22 cellular contexts compared by ENCODE assay signal in genomic region chr17:79980246-79981043, GRCh38. TPM values are rescaled to one million over a fixed set of nuclear protein-coding genes. Genes with fewer than 3 reads are reported as not detected.
DNase-seq lines count a peak whose midpoint lies in the region; ATAC-seq and TF ChIP-seq lines count a peak whose summit lies in the region.
"Had no signal": no experiment of that assay in that cellular context is flagged by ENCODE, and none has a peak within 500 bp of the region (broad histone marks: within the 10 kb centered on the region; RNA-seq: fewer than 3 reads in every experiment).

No MANE protein-coding gene starts in this region.

- peak overlapping the region; percentile 35 for H2BK12ac ChIP-seq in neuronal stem cell (ENCODE audit: low read length)

- no peak for ATAC-seq in GM19328 (IDR thresholded peaks at IDR 0.05; ENCODE audit: unreplicated experiment)
- ATAC-seq in GM18909 (IDR thresholded peaks at IDR 0.05; ENCODE audit: poor library complexity, unreplicated experiment) = no peak

- peaks cover 30% of the 10 kb centered on the region for H4K20me1 ChIP-seq in BLaER1

- peaks cover 9% of the 10 kb centered on the region for H3K4me1 Mint-ChIP-seq in endodermal cell
- H3K4me1 Mint-ChIP-seq: activated B cell treated with CpG ODN at 0.5 μM for 24 hours, memory B cell, naive B cell had no signal

- no peak overlapping the region for H3K4ac ChIP-seq in neuronal stem cell (ENCODE audit: low read length)

- H3K27ac ChIP-seq in BLaER1 = no peak overlapping the region
- 0 out of 2 replicates have a peak overlapping the region, but pooled peaks have one; percentile 12 for H3K27ac ChIP-seq in HEK293 (ENCODE audit: extremely low read depth, low read depth, low read length)
- H3K27ac ChIP-seq in endodermal cell (ENCODE audit: low read depth, low read length) = no peak overlapping the region
- H3K27ac ChIP-seq in neuronal stem cell (replicated peaks; ENCODE audit: low read length) = no peak overlapping the region

- CTCF ChIA-PET in HEK293 (lab: Yijun Ruan, JAX) = interaction anchor here (0.8 to 1.4 kb wide), 3 partner anchors 9 to 10 kb away, joined by 3 to 4 read pairs (median 3); no protein-coding TSS in a partner anchor

- H3K27me3 ChIP-seq in BLaER1 (no peaks in the 10 kb centered on the region), endodermal cell (ENCODE audit: control insufficient read depth, insufficient read depth, low read length, poor library complexity, severe bottlenecking) (no peaks in the 10 kb centered on the region), neuronal stem cell (ENCODE audit: control insufficient read depth in 3 of 3, insufficient read depth in 3 of 3, low read depth in 1 of 3, low read length in 3 of 3) (no peaks in the 10 kb centered on the region)

- peak overlapping the region; percentile 85 for H2AK5ac ChIP-seq in neuronal stem cell (ENCODE audit: low read depth, low read length)

- H4K8ac ChIP-seq in neuronal stem cell (ENCODE audit: low read depth, low read length) = no peak overlapping the region

- H4K91ac ChIP-seq in neuronal stem cell (ENCODE audit: low read depth, low read length, poor library complexity) = peak overlapping the region; percentile 74

- H2BK120ac ChIP-seq in neuronal stem cell (ENCODE audit: low read depth, low read length) = no peak overlapping the region

- peak overlapping the region; percentile 32 for H3K14ac ChIP-seq in neuronal stem cell (ENCODE audit: low read length)

- H3K4me2 ChIP-seq in BLaER1 = peak overlapping the region; percentile 70
- no peak overlapping the region for H3K4me2 ChIP-seq in neuronal stem cell (ENCODE audit: insufficient read depth, low read length, poor library complexity, severe bottlenecking)

- POLR2A ChIA-PET in HEK293 (lab: Yijun Ruan, JAX) = no interaction called here

- H3K27me3 Mint-ChIP-seq in endodermal cell (ENCODE audit: insufficient read depth) = no peaks in the 10 kb centered on the region
- H3K27me3 Mint-ChIP-seq: activated CD4-positive, alpha-beta memory T cell treated with anti-CD3 and anti-CD28 coated beads for 36 hours; naive B cell had no signal

- H3K18ac ChIP-seq in neuronal stem cell (ENCODE audit: low read length) = peak overlapping the region; percentile 55

- WGBS in endodermal cell (ENCODE audit: insufficient coverage in 1 of 2, insufficient read length in 1 of 2), 2 experiments = 92 to 99% methylated on average over 14 to 23 of the region's 23 CpGs
- no CpG with 5 or more reads among the region's 23 CpGs for WGBS in neuronal stem cell (ENCODE audit: extremely low coverage in 2 of 2, insufficient read length in 2 of 2, insufficient replicate concordance in 1 of 2), 2 donors

- H3K23ac ChIP-seq in neuronal stem cell (ENCODE audit: low read depth, low read length, poor library complexity) = no peak overlapping the region

- H3K4me3 ChIP-seq in BLaER1 = no peak overlapping the region
- no peak overlapping the region for H3K4me3 ChIP-seq in HEK293 (ENCODE audit: low read depth, low read length)
- H3K4me3 ChIP-seq in endodermal cell (ENCODE audit: low read length) = no peak overlapping the region
- H3K4me3 ChIP-seq in neuronal stem cell (ENCODE audit: low read length in 2 of 2) = no peak overlapping the region

- H3K36me3 Mint-ChIP-seq in endodermal cell (ENCODE audit: low read depth) = peaks cover 9% of the 10 kb centered on the region
- H3K36me3 Mint-ChIP-seq: activated CD4-positive, alpha-beta memory T cell treated with anti-CD3 and anti-CD28 coated beads for 36 hours; naive B cell had no signal

- H3K9me3 ChIP-seq in BLaER1 (no peaks in the 10 kb centered on the region), HEK293 (ENCODE audit: control insufficient read depth, insufficient read depth, low read depth, low read length) (no peaks in the 10 kb centered on the region), endodermal cell (ENCODE audit: control insufficient read depth, low read length) (no peaks in the 10 kb centered on the region), neuronal stem cell (replicated peaks in 1 of 2; ENCODE audit: control insufficient read depth in 2 of 2, insufficient read depth in 1 of 2, low read depth in 1 of 2, low read length in 2 of 2) (no peaks in the 10 kb centered on the region)

- H3K27ac Mint-ChIP-seq in endodermal cell = no peak overlapping the region
- H3K27ac Mint-ChIP-seq: activated B cell treated with CpG ODN at 0.5 μM for 24 hours; activated CD4-positive, alpha-beta memory T cell treated with anti-CD3 and anti-CD28 coated beads for 36 hours; dendritic cell treated with granulocyte-macrophage colony-stimulating factor and Interleukin-4, amounts not matched to agents 40 ng/mL and 50 ng/mL, for 4 days; memory B cell had no signal

- H2BK15ac ChIP-seq in neuronal stem cell (ENCODE audit: low read length) = no peak overlapping the region

- no peak overlapping the region for H2AFZ ChIP-seq in neuronal stem cell (ENCODE audit: low read length)

- H3K79me1 ChIP-seq in neuronal stem cell (ENCODE audit: low read depth, low read length) = no peaks in the 10 kb centered on the region

- no peak overlapping the region for H2BK5ac ChIP-seq in neuronal stem cell (ENCODE audit: low read length)

- no peaks in the 10 kb centered on the region for H3K9me3 Mint-ChIP-seq in endodermal cell
- H3K9me3 Mint-ChIP-seq: activated B cell treated with CpG ODN at 0.5 μM for 24 hours; activated CD4-positive, alpha-beta memory T cell treated with anti-CD3 and anti-CD28 coated beads for 36 hours; dendritic cell treated with granulocyte-macrophage colony-stimulating factor and Interleukin-4, amounts not matched to agents 40 ng/mL and 50 ng/mL, for 4 days; memory B cell; naive B cell had no signal

- H3K36me3 ChIP-seq in BLaER1 (no peaks in the 10 kb centered on the region), HEK293 (ENCODE audit: control insufficient read depth in 2 of 2, insufficient read depth in 1 of 2, low read length in 2 of 2) (peaks cover 0 to 2% of the 10 kb centered on the region in 2 experiments; a peak in 1 of 3 replicates), endodermal cell (ENCODE audit: control insufficient read depth, insufficient read depth, low read length) (peaks cover 6% of the 10 kb centered on the region), neuronal stem cell (replicated peaks in 1 of 2; ENCODE audit: control insufficient read depth in 2 of 2, insufficient read depth in 2 of 2, low read length in 2 of 2) (peaks cover 1 to 51% of the 10 kb centered on the region in 2 donors)

- no peak overlapping the region for H3K4me3 Mint-ChIP-seq in endodermal cell
- H3K4me3 Mint-ChIP-seq: activated B cell treated with CpG ODN at 0.5 μM for 24 hours; activated CD4-positive, alpha-beta memory T cell treated with anti-CD3 and anti-CD28 coated beads for 36 hours; dendritic cell treated with granulocyte-macrophage colony-stimulating factor and Interleukin-4, amounts not matched to agents 40 ng/mL and 50 ng/mL, for 4 days; memory B cell had no signal

- TF ChIP-seq CTCF in HEK293 (tag by site-specific recombination; IDR thresholded peaks at IDR 0.05) (no peak), endodermal cell (conservative IDR thresholded peaks at IDR 0.05) (no peak)

- H3K9ac ChIP-seq in BLaER1 = no peak overlapping the region
- H3K9ac ChIP-seq in endodermal cell (ENCODE audit: extremely low read depth, low read length, poor library complexity, severe bottlenecking) = no peak overlapping the region
- H3K9ac ChIP-seq in neuronal stem cell (ENCODE audit: low read depth, low read length, poor library complexity) = no peak overlapping the region

- DNase-seq in endodermal cell (peak; percentile 45), neuronal stem cell (ENCODE audit: low spot score) (no peak), activated gamma-delta T cell (lab: John Stamatoyannopoulos, UW) (no peak), NCI-H1930 (lab: John Stamatoyannopoulos, UW) (no peak)
- DNase-seq: activated B cell treated with CpG ODN at 0.5 μM for 24 hours; activated CD4-positive, alpha-beta memory T cell treated with anti-CD3 and anti-CD28 coated beads for 36 hours; activated naive CD4-positive, alpha-beta T cell; amniotic stem cell; Calu3; EL; naive B cell; NCI-H1105; NCI-H2029; NCI-H748 treated with DMSO at 0.1 percent for 48 hours; stimulated activated CD4-positive, alpha-beta T cell treated with anti-CD3 and anti-CD28 coated beads, Interleukin-4, amount 100 ng/mL, for 4 hours; stimulated activated naive CD4-positive, alpha-beta T cell had no signal

- H3K4me1 ChIP-seq in BLaER1 (peaks cover 75% of the 10 kb centered on the region), HEK293 (ENCODE audit: control insufficient read depth, insufficient read depth, low read length) (no peaks in the 10 kb centered on the region), endodermal cell (ENCODE audit: control insufficient read depth, insufficient read depth, low read length) (peaks cover 3% of the 10 kb centered on the region), neuronal stem cell (ENCODE audit: control insufficient read depth in 2 of 2, insufficient read depth in 1 of 2, low read depth in 1 of 2, low read length in 2 of 2) (peaks cover 0 to 17% of the 10 kb centered on the region in 2 donors)

TF ChIP-seq in HEK293, 187 proteins besides CTCF, POLR2A, EP300 and RAD21 (continues in another document):
- TF ChIP-seq, protein P1, sequence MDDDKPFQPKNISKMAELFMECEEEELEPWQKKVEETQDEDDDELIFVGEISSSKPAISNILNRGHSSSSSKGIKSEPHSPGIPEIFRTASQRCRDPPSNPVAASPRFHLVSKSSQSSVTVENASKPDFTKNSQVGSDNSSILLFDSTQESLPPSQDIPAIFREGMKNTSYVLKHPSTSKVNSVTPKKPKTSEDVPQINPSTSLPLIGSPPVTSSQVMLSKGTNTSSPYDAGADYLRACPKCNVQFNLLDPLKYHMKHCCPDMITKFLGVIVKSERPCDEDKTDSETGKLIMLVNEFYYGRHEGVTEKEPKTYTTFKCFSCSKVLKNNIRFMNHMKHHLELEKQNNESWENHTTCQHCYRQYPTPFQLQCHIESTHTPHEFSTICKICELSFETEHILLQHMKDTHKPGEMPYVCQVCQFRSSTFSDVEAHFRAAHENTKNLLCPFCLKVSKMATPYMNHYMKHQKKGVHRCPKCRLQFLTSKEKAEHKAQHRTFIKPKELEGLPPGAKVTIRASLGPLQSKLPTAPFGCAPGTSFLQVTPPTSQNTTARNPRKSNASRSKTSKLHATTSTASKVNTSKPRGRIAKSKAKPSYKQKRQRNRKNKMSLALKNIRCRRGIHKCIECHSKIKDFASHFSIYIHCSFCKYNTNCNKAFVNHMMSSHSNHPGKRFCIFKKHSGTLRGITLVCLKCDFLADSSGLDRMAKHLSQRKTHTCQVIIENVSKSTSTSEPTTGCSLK (tag by site-specific recombination; IDR thresholded peaks at IDR 0.05) = no peak
- TF ChIP-seq ZBTB1 (tag by site-specific recombination; IDR thresholded peaks at IDR 0.05) (no peak), ZNF707 (tag by site-specific recombination; IDR thresholded peaks at IDR 0.05) (no peak), OVOL3 (tag by site-specific recombination; IDR thresholded peaks at IDR 0.05) (no peak)

RNA-seq across cellular contexts. Expression of gene TBC1D16, which starts 55.2 kb away (rescaled TPM):
- 100 to 1,000 TPM in 1 of 2 donors, 10 to 100 TPM in 1; 88.2 to 116 TPM for total RNA-seq in endodermal cell
- polyA plus RNA-seq in endodermal cell (2013, experiment 1 of 2) = 56.3 TPM
- 53.8 TPM for polyA plus RNA-seq in endodermal cell (2013, experiment 2 of 2)
- 23.3 TPM for polyA plus RNA-seq in neuronal stem cell (2013, experiment 1 of 2)
- polyA plus RNA-seq in neuronal stem cell (2013, experiment 2 of 2) = 22.9 TPM

RNA-seq across cellular contexts. Expression of gene CCDC40, which starts 56.0 kb away (rescaled TPM):
- total RNA-seq in endodermal cell = 10 to 100 TPM; 21.7 to 38.9 TPM
- polyA plus RNA-seq in endodermal cell (2013, experiment 1 of 2) = 16.3 TPM
- polyA plus RNA-seq in endodermal cell (2013, experiment 2 of 2) = 14.2 TPM
- polyA plus RNA-seq in neuronal stem cell (2013, experiment 1 of 2) = 5.8 TPM
- 6.3 TPM for polyA plus RNA-seq in neuronal stem cell (2013, experiment 2 of 2)
